Comparison of ENCODE assay signal across 1 cellular context in the genomic region with DNA sequence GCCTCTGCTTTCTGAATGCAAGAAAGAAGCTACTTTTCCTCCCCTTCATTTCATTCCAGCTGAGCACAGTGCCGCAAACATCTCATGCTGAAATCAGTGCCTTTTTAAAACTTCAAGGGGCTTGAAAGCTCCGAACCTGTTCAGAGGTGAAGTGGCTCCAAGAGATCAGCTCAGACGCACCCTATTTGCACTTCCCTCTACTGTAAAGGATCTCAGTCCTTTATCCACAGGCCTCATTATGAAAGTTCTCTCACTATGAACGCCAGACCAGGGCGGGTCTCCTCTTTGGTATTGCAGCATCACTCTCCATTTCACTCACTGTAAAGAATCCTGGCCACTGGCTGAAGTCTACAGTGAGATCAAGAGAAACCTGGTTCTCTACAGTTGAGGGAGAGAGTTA.
TF ChIP-seq lines count a peak whose summit lies in the region.

No MANE protein-coding gene starts in this region.

TF ChIP-seq in WTC11, 78 proteins besides CTCF, POLR2A, EP300 and RAD21 (continued from another document):
- TF ChIP-seq E2F4 (CRISPR knock-in tag; IDR thresholded peaks at IDR 0.05; ENCODE audit: borderline replicate concordance, low read depth) (no peak), NR1H2 (CRISPR knock-in tag; IDR thresholded peaks at IDR 0.05) (no peak), FOXJ3 (CRISPR knock-in tag; IDR thresholded peaks at IDR 0.05; ENCODE audit: borderline replicate concordance) (no peak), ZNF423 (CRISPR knock-in tag; IDR thresholded peaks at IDR 0.05) (no peak), IRF2 (CRISPR knock-in tag; IDR thresholded peaks at IDR 0.05; ENCODE audit: borderline replicate concordance, low read depth) (no peak), HMGA2 (CRISPR knock-in tag; IDR thresholded peaks at IDR 0.05) (no peak), ZNF317 (CRISPR knock-in tag; IDR thresholded peaks at IDR 0.05; ENCODE audit: borderline replicate concordance, low read depth) (no peak), RORB (CRISPR knock-in tag; IDR thresholded peaks at IDR 0.05) (no peak), SMAD4 (CRISPR knock-in tag; IDR thresholded peaks at IDR 0.05) (no peak), FOXP1 (CRISPR knock-in tag; IDR thresholded peaks at IDR 0.05; ENCODE audit: borderline replicate concordance) (no peak), ZBTB21 (CRISPR knock-in tag; IDR thresholded peaks at IDR 0.05; ENCODE audit: borderline replicate concordance) (no peak), ATF6 (CRISPR knock-in tag; IDR thresholded peaks at IDR 0.05) (no peak)
- TF ChIP-seq, protein P1, sequence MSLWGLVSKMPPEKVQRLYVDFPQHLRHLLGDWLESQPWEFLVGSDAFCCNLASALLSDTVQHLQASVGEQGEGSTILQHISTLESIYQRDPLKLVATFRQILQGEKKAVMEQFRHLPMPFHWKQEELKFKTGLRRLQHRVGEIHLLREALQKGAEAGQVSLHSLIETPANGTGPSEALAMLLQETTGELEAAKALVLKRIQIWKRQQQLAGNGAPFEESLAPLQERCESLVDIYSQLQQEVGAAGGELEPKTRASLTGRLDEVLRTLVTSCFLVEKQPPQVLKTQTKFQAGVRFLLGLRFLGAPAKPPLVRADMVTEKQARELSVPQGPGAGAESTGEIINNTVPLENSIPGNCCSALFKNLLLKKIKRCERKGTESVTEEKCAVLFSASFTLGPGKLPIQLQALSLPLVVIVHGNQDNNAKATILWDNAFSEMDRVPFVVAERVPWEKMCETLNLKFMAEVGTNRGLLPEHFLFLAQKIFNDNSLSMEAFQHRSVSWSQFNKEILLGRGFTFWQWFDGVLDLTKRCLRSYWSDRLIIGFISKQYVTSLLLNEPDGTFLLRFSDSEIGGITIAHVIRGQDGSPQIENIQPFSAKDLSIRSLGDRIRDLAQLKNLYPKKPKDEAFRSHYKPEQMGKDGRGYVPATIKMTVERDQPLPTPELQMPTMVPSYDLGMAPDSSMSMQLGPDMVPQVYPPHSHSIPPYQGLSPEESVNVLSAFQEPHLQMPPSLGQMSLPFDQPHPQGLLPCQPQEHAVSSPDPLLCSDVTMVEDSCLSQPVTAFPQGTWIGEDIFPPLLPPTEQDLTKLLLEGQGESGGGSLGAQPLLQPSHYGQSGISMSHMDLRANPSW (CRISPR knock-in tag; conservative IDR thresholded peaks at IDR 0.05; ENCODE audit: low read depth): no peak
- TF ChIP-seq, protein P2, sequence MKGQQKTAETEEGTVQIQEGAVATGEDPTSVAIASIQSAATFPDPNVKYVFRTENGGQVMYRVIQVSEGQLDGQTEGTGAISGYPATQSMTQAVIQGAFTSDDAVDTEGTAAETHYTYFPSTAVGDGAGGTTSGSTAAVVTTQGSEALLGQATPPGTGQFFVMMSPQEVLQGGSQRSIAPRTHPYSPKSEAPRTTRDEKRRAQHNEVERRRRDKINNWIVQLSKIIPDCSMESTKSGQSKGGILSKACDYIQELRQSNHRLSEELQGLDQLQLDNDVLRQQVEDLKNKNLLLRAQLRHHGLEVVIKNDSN (CRISPR knock-in tag; IDR thresholded peaks at IDR 0.05): no peak
- TF ChIP-seq, protein P3, sequence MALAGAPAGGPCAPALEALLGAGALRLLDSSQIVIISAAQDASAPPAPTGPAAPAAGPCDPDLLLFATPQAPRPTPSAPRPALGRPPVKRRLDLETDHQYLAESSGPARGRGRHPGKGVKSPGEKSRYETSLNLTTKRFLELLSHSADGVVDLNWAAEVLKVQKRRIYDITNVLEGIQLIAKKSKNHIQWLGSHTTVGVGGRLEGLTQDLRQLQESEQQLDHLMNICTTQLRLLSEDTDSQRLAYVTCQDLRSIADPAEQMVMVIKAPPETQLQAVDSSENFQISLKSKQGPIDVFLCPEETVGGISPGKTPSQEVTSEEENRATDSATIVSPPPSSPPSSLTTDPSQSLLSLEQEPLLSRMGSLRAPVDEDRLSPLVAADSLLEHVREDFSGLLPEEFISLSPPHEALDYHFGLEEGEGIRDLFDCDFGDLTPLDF (CRISPR knock-in tag; IDR thresholded peaks at IDR 0.05): no peak
